In genomic region chr4:141233673-141234072, GRCh38 we compare ENCODE assay signal across 24 cellular contexts.
"Had no signal": no experiment of that assay in that cellular context is flagged by ENCODE, and none has a peak within 500 bp of the region (broad histone marks: within the 10 kb centered on the region; RNA-seq: fewer than 3 reads in every experiment).

No MANE protein-coding gene starts in this region.

- H3K4me1 ChIP-seq: gastrocnemius medialis, lower lobe of right lung, parathyroid adenoma, right lobe of liver, suprapubic skin, transverse colon, upper lobe of right lung, uterus had no signal

- FAIRE-seq: keratinocyte, small intestine had no signal

- H3K9me3 ChIP-seq: gastrocnemius medialis, lower lobe of right lung, neutrophil, right lobe of liver, suprapubic skin, transverse colon, upper lobe of right lung, uterus had no signal

- H3K4me3 ChIP-seq: coronary artery, gastrocnemius medialis, lower lobe of right lung, right lobe of liver, suprapubic skin, transverse colon, upper lobe of right lung, uterus had no signal

- H3K79me2 ChIP-seq: parathyroid adenoma had no signal

- H3K9ac ChIP-seq: parathyroid adenoma had no signal

- H3K9me3 Mint-ChIP-seq: natural killer cell treated with Interleukin-12 subunit alpha and Interleukin-12 subunit beta and Interleukin-15 and Interleukin-18, amount 100 ng/mL, for 72 hours; neural crest cell; stimulated activated naive CD8-positive, alpha-beta T cell treated with anti-CD3 and anti-CD28 coated beads, Interleukin-15, amount 100 ng/mL, for 72 hours had no signal

- H3K27me3 ChIP-seq: gastrocnemius medialis, neutrophil, right lobe of liver, suprapubic skin, transverse colon, upper lobe of right lung, uterus had no signal

- H3K4me1 Mint-ChIP-seq: neural crest cell had no signal

- H3K4me3 Mint-ChIP-seq: natural killer cell treated with Interleukin-12 subunit alpha and Interleukin-12 subunit beta and Interleukin-15 and Interleukin-18, amount 100 ng/mL, for 72 hours; neural crest cell; stimulated activated naive CD8-positive, alpha-beta T cell treated with anti-CD3 and anti-CD28 coated beads, Interleukin-15, amount 100 ng/mL, for 72 hours had no signal

- DNase-seq: dermis blood vessel endothelial cell; effector memory CD4-positive, alpha-beta T cell; gastrocnemius medialis; head of caudate nucleus; left ventricle myocardium superior; lower lobe of right lung; right lobe of liver; small intestine; stimulated activated CD4-positive, alpha-beta T cell treated with anti-CD3 and anti-CD28 coated beads, Interleukin-15, amount 100 ng/mL, for 24 hours; stimulated activated CD4-positive, alpha-beta T cell treated with anti-CD3 and anti-CD28 coated beads, Interleukin-2, amount 100 ng/mL, for 48 hours; stimulated activated CD8-positive, alpha-beta memory T cell treated with anti-CD3 and anti-CD28 coated beads, Interleukin-4, amount 100 ng/mL, for 48 hours; stimulated activated naive CD4-positive, alpha-beta T cell; stimulated activated naive CD8-positive, alpha-beta T cell treated with anti-CD3 and anti-CD28 coated beads, Interleukin-15, amount 100 ng/mL, for 72 hours; transverse colon; upper lobe of right lung; uterus had no signal

- H3K27ac Mint-ChIP-seq: natural killer cell treated with Interleukin-12 subunit alpha and Interleukin-12 subunit beta and Interleukin-15 and Interleukin-18, amount 100 ng/mL, for 72 hours; progenitor cell of endocrine pancreas; stimulated activated naive CD8-positive, alpha-beta T cell treated with anti-CD3 and anti-CD28 coated beads, Interleukin-15, amount 100 ng/mL, for 72 hours had no signal

- H3K27me3 Mint-ChIP-seq: natural killer cell treated with Interleukin-12 subunit alpha and Interleukin-12 subunit beta and Interleukin-15 and Interleukin-18, amount 100 ng/mL, for 72 hours; progenitor cell of endocrine pancreas; stimulated activated naive CD8-positive, alpha-beta T cell treated with anti-CD3 and anti-CD28 coated beads, Interleukin-15, amount 100 ng/mL, for 72 hours had no signal

- H3K36me3 ChIP-seq: uterus had no signal

- H2AFZ ChIP-seq: parathyroid adenoma had no signal

- H3K27ac ChIP-seq: coronary artery, gastrocnemius medialis, lower lobe of right lung, neutrophil, parathyroid adenoma, right lobe of liver, suprapubic skin, transverse colon, upper lobe of right lung, uterus had no signal

- ATAC-seq: gastrocnemius medialis; left ventricle myocardium superior; lower lobe of right lung; natural killer cell treated with Interleukin-12 subunit alpha and Interleukin-12 subunit beta and Interleukin-15 and Interleukin-18, amount 100 ng/mL, for 72 hours; right lobe of liver; stimulated activated naive CD8-positive, alpha-beta T cell treated with anti-CD3 and anti-CD28 coated beads, Interleukin-15, amount 100 ng/mL, for 72 hours; upper lobe of right lung had no signal
